ENCODE assay signal across 22 cellular contexts in the genomic region with DNA sequence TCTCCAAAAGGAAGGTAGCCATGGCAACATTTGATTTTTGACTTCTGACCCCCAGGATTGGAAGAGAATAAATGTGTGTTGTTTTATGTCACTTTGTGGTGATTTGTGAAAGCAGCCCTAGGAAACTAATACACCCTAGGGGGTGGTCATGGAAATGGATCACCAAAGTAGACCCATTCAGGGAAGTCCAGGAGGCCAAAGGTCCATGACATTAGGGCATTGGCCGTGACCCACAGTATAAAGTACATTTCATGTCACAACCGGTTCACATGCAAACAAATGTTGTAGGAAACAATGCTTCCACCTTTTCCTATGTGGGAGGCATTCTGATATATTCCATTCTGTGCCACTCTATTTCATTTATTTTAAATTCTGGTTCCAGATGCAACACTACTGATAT.
"Had no signal": no experiment of that assay in that cellular context is flagged by ENCODE, and none has a peak within 500 bp of the region (broad histone marks: within the 10 kb centered on the region; RNA-seq: fewer than 3 reads in every experiment).

No MANE protein-coding gene starts in this region.

- H3K27ac ChIP-seq: dorsolateral prefrontal cortex, epithelial cell of prostate, esophagus muscularis mucosa, gastrocnemius medialis, left lung, lower lobe of right lung, neutrophil, right atrium auricular region, stomach, thoracic aorta, transverse colon had no signal

- H3K36me3 ChIP-seq: esophagus muscularis mucosa, gastrocnemius medialis, left lung, lower lobe of right lung, neutrophil, right atrium auricular region, stomach, thoracic aorta, transverse colon had no signal

- DNase-seq: cortex of kidney; dorsolateral prefrontal cortex; effector CD8-positive, alpha-beta T cell; gastrocnemius medialis; glutamatergic neuron; immature natural killer cell; left lung; lower lobe of right lung; midbrain; small intestine; stimulated activated CD4-positive, alpha-beta T cell treated with anti-CD3 and anti-CD28 coated beads, Interleukin-12 subunit alpha, Interleukin-12 subunit beta, amount 100 ng/mL, for 4 hours; stimulated activated naive CD4-positive, alpha-beta T cell; stomach; substantia nigra; transverse colon had no signal

- H3K4me1 ChIP-seq: gastrocnemius medialis, left lung, lower lobe of right lung, right atrium auricular region, stomach had no signal

- H3K9me3 Mint-ChIP-seq: memory B cell; natural killer cell treated with Interleukin-12 subunit alpha and Interleukin-12 subunit beta and Interleukin-15 and Interleukin-18, amount 100 ng/mL, for 72 hours had no signal

- H3K4me1 Mint-ChIP-seq: immature natural killer cell, memory B cell had no signal

- H3K27ac Mint-ChIP-seq: immature natural killer cell; memory B cell; natural killer cell treated with Interleukin-12 subunit alpha and Interleukin-12 subunit beta and Interleukin-15 and Interleukin-18, amount 100 ng/mL, for 72 hours had no signal

- H3K36me3 Mint-ChIP-seq: immature natural killer cell; memory B cell; natural killer cell treated with Interleukin-12 subunit alpha and Interleukin-12 subunit beta and Interleukin-15 and Interleukin-18, amount 100 ng/mL, for 72 hours had no signal

- ATAC-seq: gastrocnemius medialis; left lung; lower lobe of right lung; natural killer cell treated with Interleukin-12 subunit alpha and Interleukin-12 subunit beta and Interleukin-15 and Interleukin-18, amount 100 ng/mL, for 72 hours had no signal

- H3K27me3 ChIP-seq: esophagus muscularis mucosa, gastrocnemius medialis, left lung, neutrophil, right atrium auricular region, stomach, transverse colon had no signal

- H3K4me3 Mint-ChIP-seq: immature natural killer cell; memory B cell; natural killer cell treated with Interleukin-12 subunit alpha and Interleukin-12 subunit beta and Interleukin-15 and Interleukin-18, amount 100 ng/mL, for 72 hours had no signal

- H3K9me3 ChIP-seq: esophagus muscularis mucosa, gastrocnemius medialis, left lung, lower lobe of right lung, neutrophil, right atrium auricular region, stomach, thoracic aorta, transverse colon had no signal

- H3K4me3 ChIP-seq: dorsolateral prefrontal cortex, esophagus muscularis mucosa, gastrocnemius medialis, left lung, lower lobe of right lung, right atrium auricular region, stomach, thoracic aorta, transverse colon had no signal
